In the genomic region with DNA sequence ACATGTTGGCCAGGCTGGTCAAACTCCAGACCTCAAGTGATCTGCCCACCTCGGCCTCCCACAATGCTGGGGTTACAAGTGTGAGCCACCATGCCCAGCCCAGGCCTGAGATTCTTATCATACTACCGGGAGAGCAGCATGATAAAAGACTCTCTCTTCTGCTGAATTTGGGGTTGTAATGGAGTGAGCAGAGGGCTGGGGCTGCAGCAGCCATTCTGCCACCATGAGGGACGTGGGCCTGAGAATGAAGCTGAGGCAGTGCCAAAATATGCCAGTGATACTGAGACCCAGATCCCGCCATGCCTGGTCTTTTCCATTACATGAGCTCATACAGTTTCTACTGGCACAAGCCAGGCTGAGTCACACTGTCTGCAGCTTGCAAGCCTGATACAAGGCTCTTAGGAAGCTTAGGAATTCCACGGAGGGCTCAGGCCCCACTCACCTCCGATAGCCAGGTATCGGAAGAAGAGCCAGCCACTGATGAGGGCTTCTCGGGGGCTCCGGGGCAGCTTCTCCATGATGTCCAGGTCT, we compare ENCODE assay signal across 9 cellular contexts. TPM values are rescaled to one million over a fixed set of nuclear protein-coding genes. Genes with fewer than 3 reads are reported as not detected.
A peak's percentile ranks its signal among the peaks of the same experiment; 100 is the strongest.
DNase-seq lines count a peak whose midpoint lies in the region; ATAC-seq and TF ChIP-seq lines count a peak whose summit lies in the region.
"Had no signal": no experiment of that assay in that cellular context is flagged by ENCODE, and none has a peak within 500 bp of the region (broad histone marks: within the 10 kb centered on the region; RNA-seq: fewer than 3 reads in every experiment).

No MANE protein-coding gene starts in this region.

- no peak for TF ChIP-seq CTCF in SK-N-SH (IDR thresholded peaks at IDR 0.05)
- TF ChIP-seq CTCF in osteoblast (IDR thresholded peaks at IDR 0.05; ENCODE audit: extremely low read depth, low read depth, low read length) = no peak
- no peak for TF ChIP-seq CTCF in WERI-Rb-1 (IDR thresholded peaks at IDR 0.05; ENCODE audit: low read depth, low read length)
- no peak for TF ChIP-seq CTCF in upper lobe of left lung (IDR thresholded peaks at IDR 0.05)

- H3K27me3 ChIP-seq in GM23248 (replicated peaks; ENCODE audit: insufficient read depth) = no peaks in the 10 kb centered on the region
- no peaks in the 10 kb centered on the region for H3K27me3 ChIP-seq in SK-N-SH (ENCODE audit: insufficient read depth)
- no peaks in the 10 kb centered on the region for H3K27me3 ChIP-seq in osteoblast (ENCODE audit: insufficient read depth, low read length)
- no peaks in the 10 kb centered on the region for H3K27me3 ChIP-seq in WERI-Rb-1 (ENCODE audit: insufficient read depth, low read depth, severe bottlenecking)
- H3K27me3 ChIP-seq in upper lobe of left lung = no peaks in the 10 kb centered on the region
- H3K27me3 ChIP-seq: ascending aorta had no signal

- H3K36me3 ChIP-seq in GM23248 (ENCODE audit: low read depth) (no peaks in the 10 kb centered on the region), SK-N-SH (replicated peaks in 1 of 2; ENCODE audit: control insufficient read depth in 1 of 2, insufficient read depth in 2 of 2, low read length in 1 of 2) (no peaks in the 10 kb centered on the region), osteoblast (ENCODE audit: insufficient read depth, low read length) (no peaks in the 10 kb centered on the region), WERI-Rb-1 (no peaks in the 10 kb centered on the region), upper lobe of left lung (peaks cover 0 to 47% (median 26%) of the 10 kb centered on the region in 4 donors)

- 89 to 90% methylated on average over 9 of the region's 9 CpGs for WGBS in GM23248 (ENCODE audit: low coverage in 1 of 2, low lambda C conversion rate in 2 of 2, missing lambda C conversion rate in 2 of 2), 2 experiments
- 78% methylated on average over 5 of the region's 9 CpGs for WGBS in SK-N-SH (ENCODE audit: low lambda C conversion rate)
- 97% methylated on average over 5 to 9 of the region's 9 CpGs for WGBS in upper lobe of left lung, 2 donors

- H3K9me3 ChIP-seq in GM23248 (ENCODE audit: low read depth) (no peaks in the 10 kb centered on the region), SK-N-SH (no peaks in the 10 kb centered on the region), osteoblast (ENCODE audit: low read depth, low read length) (no peaks in the 10 kb centered on the region), WERI-Rb-1 (ENCODE audit: severe bottlenecking) (no peaks in the 10 kb centered on the region), upper lobe of left lung (no peaks in the 10 kb centered on the region)
- H3K9me3 ChIP-seq: ascending aorta had no signal

- TF ChIP-seq RAD21 in SK-N-SH (IDR thresholded peaks at IDR 0.05; ENCODE audit: low read length) = no peak

- H3K27ac ChIP-seq in GM23248 (no peak overlapping the region), SK-N-SH (ENCODE audit: low read depth in 2 of 2, low read length in 1 of 2) (no peak overlapping the region), osteoblast (ENCODE audit: low read depth, low read length) (no peak overlapping the region), WERI-Rb-1 (no peak overlapping the region), upper lobe of left lung (no peak overlapping the region)
- H3K27ac ChIP-seq: ascending aorta had no signal

- H3K9me2 ChIP-seq in GM23248 (ENCODE audit: insufficient read depth) (no peaks in the 10 kb centered on the region), SK-N-SH (no peaks in the 10 kb centered on the region)

- H4K20me1 ChIP-seq in GM23248 (ENCODE audit: insufficient read depth) (no peaks in the 10 kb centered on the region), SK-N-SH (ENCODE audit: insufficient read depth) (no peaks in the 10 kb centered on the region), osteoblast (ENCODE audit: insufficient read depth, low read length) (no peaks in the 10 kb centered on the region)

- no peak for TF ChIP-seq POLR2A in upper lobe of left lung (IDR thresholded peaks at IDR 0.05)

- H3K9ac ChIP-seq in GM23248 (no peak overlapping the region), SK-N-SH (no peak overlapping the region)

- no peaks in the 10 kb centered on the region for H3F3A ChIP-seq in GM23248 (ENCODE audit: insufficient read depth)
- H3F3A ChIP-seq in SK-N-SH (replicated peaks; ENCODE audit: insufficient read depth) = no peaks in the 10 kb centered on the region

- POLR2A ChIA-PET in SK-N-SH (lab: Yijun Ruan, JAX) = no interaction called here

- H2AFZ ChIP-seq in GM23248 (no peak overlapping the region), SK-N-SH (ENCODE audit: low read depth) (no peak overlapping the region), osteoblast (ENCODE audit: low read length) (no peak overlapping the region)

- CTCF ChIA-PET in SK-N-SH (lab: Yijun Ruan, JAX) = interaction anchor here (1.3 to 1.6 kb wide), 3 partner anchors 12 to 32 kb away, joined by 3 to 8 read pairs (median 5); no protein-coding TSS in a partner anchor

- H3K4me2 ChIP-seq in GM23248 (ENCODE audit: unreplicated experiment) (no peak overlapping the region), SK-N-SH (no peak overlapping the region), osteoblast (ENCODE audit: insufficient read depth, low read length) (no peak overlapping the region)

- DNase-seq in GM23248 (peak; percentile 68), SK-N-SH (no peak), osteoblast (ENCODE audit: insufficient read length, low spot score, missing footprints) (peak; percentile 97), WERI-Rb-1 (no peak), upper lobe of left lung (no peak)

- in situ Hi-C loops in GM23248 (cut with MboI) = no loop called here

- TF ChIP-seq EP300 in SK-N-SH (IDR thresholded peaks at IDR 0.05; ENCODE audit: borderline replicate concordance in 1 of 2, low read depth in 1 of 2, low read length in 1 of 2) = no peak
- TF ChIP-seq EP300 in upper lobe of left lung (IDR thresholded peaks at IDR 0.05) = no peak

- H3K79me2 ChIP-seq in GM23248 (ENCODE audit: insufficient read depth) (no peaks in the 10 kb centered on the region), SK-N-SH (ENCODE audit: insufficient read depth) (no peaks in the 10 kb centered on the region), osteoblast (ENCODE audit: insufficient read depth, low read length) (no peaks in the 10 kb centered on the region)

- ATAC-seq in esophagus mucosa (peak; percentile 58), upper lobe of left lung (ENCODE audit: low FRiP score in 2 of 2) (no peak), GM19351 (IDR thresholded peaks at IDR 0.05; ENCODE audit: unreplicated experiment) (no peak)

- H3K4me3 ChIP-seq in GM23248 (no peak overlapping the region), SK-N-SH (ENCODE audit: low read depth in 2 of 2, low read length in 1 of 2) (no peak overlapping the region), osteoblast (ENCODE audit: insufficient read depth, low read length) (no peak overlapping the region), WERI-Rb-1 (ENCODE audit: low read depth, low read length) (no peak overlapping the region), upper lobe of left lung (no peak overlapping the region)
- H3K4me3 ChIP-seq: ascending aorta had no signal

- H3K4me1 ChIP-seq in GM23248 (ENCODE audit: insufficient read depth) (no peaks in the 10 kb centered on the region), SK-N-SH (ENCODE audit: control insufficient read depth in 1 of 2, insufficient read depth in 2 of 2, low read depth in 1 of 2, low read length in 1 of 2) (no peaks in the 10 kb centered on the region), osteoblast (ENCODE audit: insufficient read depth, low read length) (no peaks in the 10 kb centered on the region), upper lobe of left lung (peaks cover 0 to 9% (median 0%) of the 10 kb centered on the region in 4 donors)
- H3K4me1 ChIP-seq: ascending aorta had no signal

TF ChIP-seq in SK-N-SH, 30 proteins besides CTCF, POLR2A, EP300 and RAD21 (continues in another document):
- no peak for TF ChIP-seq EZH2phosphoT487 (IDR thresholded peaks at IDR 0.05; ENCODE audit: borderline replicate concordance, low read depth)
- no peak for TF ChIP-seq TCF12 (IDR thresholded peaks at IDR 0.05)
- no peak for TF ChIP-seq RXRA (IDR thresholded peaks at IDR 0.05; ENCODE audit: borderline replicate concordance, low read depth)
- TF ChIP-seq FOXM1 (IDR thresholded peaks at IDR 0.05; ENCODE audit: low read depth) = no peak
- TF ChIP-seq, protein P1, sequence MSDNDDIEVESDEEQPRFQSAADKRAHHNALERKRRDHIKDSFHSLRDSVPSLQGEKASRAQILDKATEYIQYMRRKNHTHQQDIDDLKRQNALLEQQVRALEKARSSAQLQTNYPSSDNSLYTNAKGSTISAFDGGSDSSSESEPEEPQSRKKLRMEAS (IDR thresholded peaks at IDR 0.05; ENCODE audit: low read depth) = 0 out of 2 replicates have a peak, but pooled peaks have one; percentile 12
- no peak for TF ChIP-seq TEAD4 (IDR thresholded peaks at IDR 0.05; ENCODE audit: borderline replicate concordance, insufficient read depth)
- no peak for TF ChIP-seq NFIC (IDR thresholded peaks at IDR 0.05; ENCODE audit: borderline replicate concordance)
- TF ChIP-seq ELF1 (IDR thresholded peaks at IDR 0.05) = no peak

RNA-seq across cellular contexts. Expression of a gene that starts 19.6 kb away (rescaled TPM):
- total RNA-seq in GM23248 (2014; rRNA removed; shearing (Covaris generic)) = not detected in 2 replicates
- polyA plus RNA-seq in GM23248 (2016; fragmentation: Nextera tagmentation; extraction: Ambion mirVana) (0.06 TPM in 1 of 2 replicates, not detected in the other), SK-N-SH (2012; rRNA removed) (not detected in 2 replicates)
- not detected in 2 replicates for polyA plus RNA-seq in SK-N-SH (2012; cell fraction: cytosol; rRNA removed)
- polyA plus RNA-seq in SK-N-SH (2012; cell fraction: nucleus; rRNA removed) = 0.04 TPM in 1 of 2 replicates, not detected in the other
- total RNA-seq in esophagus mucosa (0.68 TPM), osteoblast (under 0.01 TPM in 1 of 2 replicates, not detected in the other), upper lobe of left lung (10 to 100 TPM in 2 of 6 donors, 1 to 10 TPM in 4; 3.7 to 29.9 (median 9.4) TPM)
- total RNA-seq: ascending aorta, lung microvascular endothelial cell had no signal

RNA-seq across cellular contexts. Expression of a gene that starts 28.3 kb away (rescaled TPM):
- 0.86 TPM in 1 of 2 replicates, not detected in the other for total RNA-seq in GM23248 (2014; rRNA removed; shearing (Covaris generic))
- polyA plus RNA-seq in GM23248 (2016; fragmentation: Nextera tagmentation; extraction: Ambion mirVana) (0.58 and 0.81 TPM in 2 replicates), SK-N-SH (2012; rRNA removed) (1.9 and 2.1 TPM in 2 replicates)
- 0.67 and 0.92 TPM in 2 replicates for polyA plus RNA-seq in SK-N-SH (2012; cell fraction: cytosol; rRNA removed)
- polyA plus RNA-seq in SK-N-SH (2012; cell fraction: nucleus; rRNA removed) = 4.9 and 5.6 TPM in 2 replicates
- total RNA-seq in esophagus mucosa (4.7 TPM), osteoblast (1.4 and 1.8 TPM in 2 replicates), upper lobe of left lung (10 to 100 TPM; 27.9 to 82.8 (median 41.4) TPM)

RNA-seq across cellular contexts. Expression of a gene that starts 43.0 kb away (rescaled TPM):
- total RNA-seq in GM23248 (2014; rRNA removed; shearing (Covaris generic)) = 4.5 and 5.1 TPM in 2 replicates
- polyA plus RNA-seq in GM23248 (2016; fragmentation: Nextera tagmentation; extraction: Ambion mirVana) = 4.0 and 4.1 TPM in 2 replicates
- polyA plus RNA-seq in SK-N-SH (2012; rRNA removed) = 6.8 and 8.1 TPM in 2 replicates
- 2.9 and 4.5 TPM in 2 replicates for polyA plus RNA-seq in SK-N-SH (2012; cell fraction: cytosol; rRNA removed)
- polyA plus RNA-seq in SK-N-SH (2012; cell fraction: nucleus; rRNA removed) = 21.8 and 22.5 TPM in 2 replicates
- 4.2 TPM for total RNA-seq in esophagus mucosa
- total RNA-seq in osteoblast = 8.7 and 9.1 TPM in 2 replicates
- total RNA-seq in upper lobe of left lung = 10 to 100 TPM in 4 of 6 donors, 1 to 10 TPM in 2; 4.9 to 23.0 (median 11.0) TPM

Comparison
In these comparisons a context has a peak if more than half of its experiments do, and no peak if none do; other contexts are left out.
1. DNase-seq: peak in GM23248 (single experiment) and osteoblast (single experiment); none in SK-N-SH (single experiment), WERI-Rb-1 (single experiment) and upper lobe of left lung (0 of 2).